Comparison of ENCODE assay signal across 9 cellular contexts in genomic region chr2:216539791-216540241, GRCh38. TPM values are rescaled to one million over a fixed set of nuclear protein-coding genes. Genes with fewer than 3 reads are reported as not detected.
DNase-seq lines count a peak whose midpoint lies in the region; ATAC-seq and TF ChIP-seq lines count a peak whose summit lies in the region.
"Had no signal": no experiment of that assay in that cellular context is flagged by ENCODE, and none has a peak within 500 bp of the region (broad histone marks: within the 10 kb centered on the region; RNA-seq: fewer than 3 reads in every experiment).

No MANE protein-coding gene starts in this region.

- H4K20me1 ChIP-seq in OCI-LY3 (ENCODE audit: insufficient read depth, low read length): no peaks in the 10 kb centered on the region

- TF ChIP-seq CTCF in OCI-LY3 (IDR thresholded peaks at IDR 0.05; ENCODE audit: low read depth, low read length): no peak

- no peaks in the 10 kb centered on the region for H3K36me3 ChIP-seq in OCI-LY3 (replicated peaks; ENCODE audit: low read depth, low read length)
- H3K36me3 ChIP-seq: SJSA1 had no signal

- no peaks in the 10 kb centered on the region for H3K4me1 Mint-ChIP-seq in activated T-cell treated with anti-CD3 and anti-CD28 coated beads, Interleukin-2, amount 50 U/mL, for 24 hours (ENCODE audit: low read depth)

- peak overlapping the region; percentile 24 for H3K4me2 ChIP-seq in OCI-LY3 (ENCODE audit: low read length)

- H3K27me3 Mint-ChIP-seq in activated T-cell treated with anti-CD3 and anti-CD28 coated beads, Interleukin-2, amount 50 U/mL, for 24 hours: peaks cover 2% of the 10 kb centered on the region

- 47% methylated on average over 4 of the region's 4 CpGs for WGBS in right cardiac atrium

- H3K9me3 ChIP-seq in OCI-LY3 (ENCODE audit: insufficient read depth, low read length) (no peaks in the 10 kb centered on the region), right cardiac atrium (ENCODE audit: control insufficient read depth, low read length) (no peaks in the 10 kb centered on the region)
- H3K9me3 ChIP-seq: SJSA1 had no signal

- in situ Hi-C loops in Caki2 (cut with HindIII; ENCODE audit: low pct_unique_long_range_greater_than_20kb, low sequenced_read_pairs): no loop called here

- H3K79me2 ChIP-seq in OCI-LY3 (ENCODE audit: low read length): no peaks in the 10 kb centered on the region

- H3K4me1 ChIP-seq in OCI-LY3 (ENCODE audit: low read length) (peaks cover 8% of the 10 kb centered on the region; the same call in 1 of the 2 replicates), right cardiac atrium (ENCODE audit: control insufficient read depth, insufficient read depth, low read length) (peaks cover 18% of the 10 kb centered on the region)

- no peaks in the 10 kb centered on the region for H3K9me3 Mint-ChIP-seq in activated T-cell treated with anti-CD3 and anti-CD28 coated beads, Interleukin-2, amount 50 U/mL, for 24 hours

- intact Hi-C loops in right cardiac atrium (cut with DNase I): no loop called here
- intact Hi-C loops in head of caudate nucleus (cut with DNase I): no loop called here

- no peaks in the 10 kb centered on the region for H3K36me3 Mint-ChIP-seq in activated T-cell treated with anti-CD3 and anti-CD28 coated beads, Interleukin-2, amount 50 U/mL, for 24 hours (ENCODE audit: low read depth)

- H3K27ac ChIP-seq in OCI-LY3 (ENCODE audit: low read length) (no peak overlapping the region), right cardiac atrium (ENCODE audit: low read length) (peak overlapping the region; percentile 93)
- H3K27ac ChIP-seq: SJSA1 had no signal

- no peak overlapping the region for H3K9ac ChIP-seq in OCI-LY3 (ENCODE audit: low read length)

- no peak overlapping the region for H3K27ac Mint-ChIP-seq in activated T-cell treated with anti-CD3 and anti-CD28 coated beads, Interleukin-2, amount 50 U/mL, for 24 hours

- peak; percentile 83 for DNase-seq in Caki2 (ENCODE audit: low read depth)
- DNase-seq in right cardiac atrium: peak; percentile 55 to 81 (median 79)
- DNase-seq in head of caudate nucleus: no peak
- DNase-seq in NCI-H1048 (lab: John Stamatoyannopoulos, UW): no peak
- DNase-seq in central memory CD4-positive, alpha-beta T cell: no peak
- no peak for DNase-seq in activated T-cell treated with anti-CD3 and anti-CD28 coated beads, Interleukin-2, amount 50 U/mL, for 24 hours

- no peak overlapping the region for H3K4me3 Mint-ChIP-seq in activated T-cell treated with anti-CD3 and anti-CD28 coated beads, Interleukin-2, amount 50 U/mL, for 24 hours

- H2AFZ ChIP-seq in OCI-LY3 (ENCODE audit: low read depth, low read length): no peak overlapping the region

- H3K27me3 ChIP-seq in OCI-LY3 (ENCODE audit: low read depth, low read length): 0 out of 2 replicates have a peak, but pooled peaks cover under 1% of the 10 kb centered on the region
- H3K27me3 ChIP-seq in right cardiac atrium (ENCODE audit: control insufficient read depth, insufficient read depth): no peaks in the 10 kb centered on the region
- H3K27me3 ChIP-seq: SJSA1 had no signal

- ATAC-seq in HG02885 (IDR thresholded peaks at IDR 0.05; ENCODE audit: poor library complexity, unreplicated experiment) (peak; percentile 61), right cardiac atrium (peak; percentile 54 to 66)

- H3K4me3 ChIP-seq in OCI-LY3 (ENCODE audit: low read length) (no peak overlapping the region), right cardiac atrium (ENCODE audit: low read length) (no peak overlapping the region)
- H3K4me3 ChIP-seq: SJSA1 had no signal

RNA-seq across cellular contexts. Expression of gene RPL37A, which starts 41.2 kb away (rescaled TPM):
- total RNA-seq in Caki2 (2014; rRNA removed; shearing (Covaris generic); ENCODE audit: low replicate concordance): 1,019 and 1,358 TPM in 2 replicates
- total RNA-seq in right cardiac atrium: 1,000 to 10,000 TPM; 1,836 to 2,258 (median 1,899) TPM
- 3,516 TPM for polyA plus RNA-seq in right cardiac atrium

Comparison
In these comparisons a context has a peak if more than half of its experiments do, and no peak if none do; other contexts are left out.
1. DNase-seq: peak in Caki2 (single experiment) and right cardiac atrium (3 of 3); none in head of caudate nucleus (0 of 42), NCI-H1048 (single experiment), central memory CD4-positive, alpha-beta T cell (single experiment) and activated T-cell treated with anti-CD3 and anti-CD28 coated beads, Interleukin-2, amount 50 U/mL, for 24 hours (single experiment).